35 cellular contexts compared by ENCODE assay signal in the genomic region with DNA sequence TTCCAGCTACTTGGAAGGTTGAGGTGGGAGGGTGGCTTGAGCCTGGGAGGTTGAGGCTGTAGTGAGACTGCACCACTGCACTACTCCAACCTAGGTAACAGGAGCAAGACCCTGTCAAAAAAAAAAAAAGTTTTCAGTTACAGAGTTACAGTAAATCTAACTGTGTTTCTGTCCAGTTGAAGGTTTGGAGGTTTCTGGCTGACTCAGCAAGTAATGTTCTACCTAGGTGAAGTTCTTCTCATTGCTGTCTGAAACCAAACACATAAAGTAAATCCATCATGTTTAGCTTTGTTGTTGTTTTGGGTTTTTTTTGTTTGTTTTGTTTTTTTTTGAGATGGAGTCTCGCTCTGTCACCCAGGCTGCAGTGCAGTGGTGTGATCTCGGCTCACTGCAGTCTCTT. TPM values are rescaled to one million over a fixed set of nuclear protein-coding genes. Genes with fewer than 3 reads are reported as not detected.
"Had no signal": no experiment of that assay in that cellular context is flagged by ENCODE, and none has a peak within 500 bp of the region (broad histone marks: within the 10 kb centered on the region; RNA-seq: fewer than 3 reads in every experiment).

No MANE protein-coding gene starts in this region.

- H3K4me3 ChIP-seq: adrenal gland, body of pancreas, breast epithelium had no signal

- H3K4me1 ChIP-seq: adrenal gland, body of pancreas, breast epithelium had no signal

- H3K27me3 ChIP-seq: adrenal gland, body of pancreas, brain microvascular endothelial cell, breast epithelium had no signal

- H3K36me3 ChIP-seq: adrenal gland, brain microvascular endothelial cell, breast epithelium had no signal

- DNase-seq: activated B cell treated with CpG ODN at 0.5 μM for 24 hours; activated CD4-positive, alpha-beta memory T cell treated with anti-CD3 and anti-CD28 coated beads for 36 hours; activated CD4-positive, alpha-beta T cell treated with anti-CD3 and anti-CD28 coated beads for 4 hours; activated CD4-positive, alpha-beta T cell treated with anti-CD3 and anti-CD28 coated beads, Interleukin-2, amount 10 ng/mL, durations not matched to agents 24 days and 14 days; activated CD4-positive, alpha-beta T cell treated with anti-CD3 and anti-CD28 coated beads, Interleukin-2, amount 50 U/mL, for 1 hour; activated CD4-positive, alpha-beta T cell treated with anti-CD3 and anti-CD28 coated beads, Interleukin-2, amount 50 U/mL, for 4 hours; activated CD4-positive, CD25-positive, alpha-beta regulatory T cell treated with anti-CD3 and anti-CD28 coated beads, Interleukin-2, amount 50 U/mL, for 72 hours; activated CD8-positive, alpha-beta memory T cell treated with anti-CD3 and anti-CD28 coated beads, Interleukin-2, amount 50 U/mL, for 4 hours; activated CD8-positive, alpha-beta T cell treated with anti-CD3 and anti-CD28 coated beads for 36 hours; activated effector memory CD4-positive, alpha-beta T cell treated with anti-CD3 and anti-CD28 coated beads, Interleukin-2, amount 50 U/mL, for 16 hours; activated gamma-delta T cell treated with Interleukin-2 at 50 U/mL for 16 hours; activated naive CD4-positive, alpha-beta T cell; activated naive CD4-positive, alpha-beta T cell treated with anti-CD3 and anti-CD28 coated beads for 36 hours; activated naive CD4-positive, alpha-beta T cell treated with anti-CD3 and anti-CD28 coated beads, Interleukin-2, amount 50 U/mL, for 16 hours; activated naive CD8-positive, alpha-beta T cell treated with anti-CD3 and anti-CD28 coated beads for 36 hours; activated T-cell treated with anti-CD3 and anti-CD28 coated beads for 4 hours; activated T-cell treated with anti-CD3 and anti-CD28 coated beads, Interleukin-2, amount 50 U/mL, for 1 hour; activated T-cell treated with anti-CD3 and anti-CD28 coated beads, Interleukin-2, amount 50 U/mL, for 4 hours; activated T-cell treated with anti-CD3 and anti-CD28 coated beads, Interleukin-2, amount 50 U/mL, for 72 hours; adrenal gland; amniotic stem cell; aorta; body of pancreas; brain microvascular endothelial cell; central memory CD4-positive, alpha-beta T cell; T-helper 2 cell; T-helper 9 cell had no signal

- H3K27ac ChIP-seq: adrenal gland, body of pancreas, brain microvascular endothelial cell, breast epithelium, VCaP had no signal

- H3K9me3 ChIP-seq: adrenal gland, body of pancreas, breast epithelium had no signal

- FAIRE-seq: astrocyte, TTC549 had no signal

- ATAC-seq: activated CD8-positive, alpha-beta T cell treated with anti-CD3 and anti-CD28 coated beads for 36 hours; activated naive CD4-positive, alpha-beta T cell treated with anti-CD3 and anti-CD28 coated beads, Interleukin-2, amount 50 U/mL, for 72 hours; activated T-cell treated with anti-CD3 and anti-CD28 coated beads, Interleukin-2, amount 50 U/mL, for 4 hours; activated T-cell treated with anti-CD3 and anti-CD28 coated beads, Interleukin-2, amount 50 U/mL, for 72 hours; activated T-helper 17 cell treated with anti-CD3 and anti-CD28 coated beads, Interleukin-2, amount 50 U/mL, for 72 hours; body of pancreas had no signal

RNA-seq across cellular contexts. Expression of a gene that starts 33.7 kb away (rescaled TPM):
- total RNA-seq: activated B cell treated with CpG ODN at 0.5 μM for 24 hours; activated CD4-positive, alpha-beta T cell treated with anti-CD3 and anti-CD28 coated beads, Interleukin-2, amount 10 ng/mL, durations not matched to agents 24 days and 14 days; activated CD8-positive, alpha-beta memory T cell treated with anti-CD3 and anti-CD28 coated beads for 36 hours; activated naive CD8-positive, alpha-beta T cell treated with anti-CD3 and anti-CD28 coated beads for 36 hours; activated T-cell treated with anti-CD3 and anti-CD28 coated beads, Interleukin-2, amount 50 U/mL, for 4 hours; activated T-helper 1 cell treated with anti-CD3 and anti-CD28 coated beads, Interleukin-12 subunit alpha, Interleukin-12 subunit beta, Interleukin-2, Interleukin-4 antibody, amounts not matched to agents 30 ng/mL and 10 ng/mL and 1 ng/mL, durations not matched to agents 14 hours and 24 hours and 36 hours; adrenal gland; aorta; body of pancreas; breast epithelium had no signal
- polyA plus RNA-seq: aorta had no signal
